Comparison of ENCODE assay signal across 1 cellular context in the genomic region with DNA sequence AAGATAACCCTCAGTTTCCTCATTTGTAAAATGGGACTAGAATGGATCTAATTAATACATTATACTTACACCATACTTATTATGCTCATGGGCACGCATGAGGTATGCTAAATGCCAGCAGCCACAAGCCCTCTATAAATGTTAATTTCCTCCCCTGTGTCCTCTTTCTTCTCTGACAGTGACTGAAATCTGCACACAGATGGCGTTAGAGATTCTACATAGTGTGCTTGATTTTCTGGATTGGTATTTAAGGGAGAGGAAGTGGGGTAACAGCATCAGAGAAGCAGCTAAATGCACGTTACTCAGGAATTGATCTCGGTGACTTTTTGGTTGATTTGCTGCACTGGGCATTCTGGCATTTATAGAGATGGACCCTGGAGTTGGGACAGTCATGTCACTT.
TF ChIP-seq lines count a peak whose summit lies in the region.

No MANE protein-coding gene starts in this region.

TF ChIP-seq in WTC11, 78 proteins besides CTCF, POLR2A, EP300 and RAD21 (continued from another document):
- TF ChIP-seq, protein P1, sequence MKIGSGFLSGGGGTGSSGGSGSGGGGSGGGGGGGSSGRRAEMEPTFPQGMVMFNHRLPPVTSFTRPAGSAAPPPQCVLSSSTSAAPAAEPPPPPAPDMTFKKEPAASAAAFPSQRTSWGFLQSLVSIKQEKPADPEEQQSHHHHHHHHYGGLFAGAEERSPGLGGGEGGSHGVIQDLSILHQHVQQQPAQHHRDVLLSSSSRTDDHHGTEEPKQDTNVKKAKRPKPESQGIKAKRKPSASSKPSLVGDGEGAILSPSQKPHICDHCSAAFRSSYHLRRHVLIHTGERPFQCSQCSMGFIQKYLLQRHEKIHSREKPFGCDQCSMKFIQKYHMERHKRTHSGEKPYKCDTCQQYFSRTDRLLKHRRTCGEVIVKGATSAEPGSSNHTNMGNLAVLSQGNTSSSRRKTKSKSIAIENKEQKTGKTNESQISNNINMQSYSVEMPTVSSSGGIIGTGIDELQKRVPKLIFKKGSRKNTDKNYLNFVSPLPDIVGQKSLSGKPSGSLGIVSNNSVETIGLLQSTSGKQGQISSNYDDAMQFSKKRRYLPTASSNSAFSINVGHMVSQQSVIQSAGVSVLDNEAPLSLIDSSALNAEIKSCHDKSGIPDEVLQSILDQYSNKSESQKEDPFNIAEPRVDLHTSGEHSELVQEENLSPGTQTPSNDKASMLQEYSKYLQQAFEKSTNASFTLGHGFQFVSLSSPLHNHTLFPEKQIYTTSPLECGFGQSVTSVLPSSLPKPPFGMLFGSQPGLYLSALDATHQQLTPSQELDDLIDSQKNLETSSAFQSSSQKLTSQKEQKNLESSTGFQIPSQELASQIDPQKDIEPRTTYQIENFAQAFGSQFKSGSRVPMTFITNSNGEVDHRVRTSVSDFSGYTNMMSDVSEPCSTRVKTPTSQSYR (CRISPR knock-in tag; IDR thresholded peaks at IDR 0.05): no peak
